8 cellular contexts compared by ENCODE assay signal in genomic region chr15:40098489-40099261, GRCh38. TPM values are rescaled to one million over a fixed set of nuclear protein-coding genes. Genes with fewer than 3 reads are reported as not detected.
DNase-seq lines count a peak whose midpoint lies in the region; ATAC-seq and TF ChIP-seq lines count a peak whose summit lies in the region.

No MANE protein-coding gene starts in this region.

- TF ChIP-seq EP300 in tibial nerve (IDR thresholded peaks at IDR 0.05): peak in 1 of 2 donors; percentile 79

- peaks cover 76% of the 10 kb centered on the region for H3K4me1 Mint-ChIP-seq in activated T-helper 2 cell treated with anti-CD3 and anti-CD28 coated beads, Interferon-gamma antibody, Interleukin-2, Interleukin-4, amounts not matched to agents 10 μg/mL and 5 μg/mL and 100 μg/mL, durations not matched to agents 14 hours and 24 hours and 36 hours (ENCODE audit: low read depth)

- H3K9me3 Mint-ChIP-seq in activated T-helper 2 cell treated with anti-CD3 and anti-CD28 coated beads, Interferon-gamma antibody, Interleukin-2, Interleukin-4, amounts not matched to agents 10 μg/mL and 5 μg/mL and 100 μg/mL, durations not matched to agents 14 hours and 24 hours and 36 hours: no peaks in the 10 kb centered on the region

- H2AFZ ChIP-seq in GM23248: peak overlapping the region; percentile 67

- H3K4me3 Mint-ChIP-seq in activated T-helper 2 cell treated with anti-CD3 and anti-CD28 coated beads, Interferon-gamma antibody, Interleukin-2, Interleukin-4, amounts not matched to agents 10 μg/mL and 5 μg/mL and 100 μg/mL, durations not matched to agents 14 hours and 24 hours and 36 hours (ENCODE audit: low read depth): peak overlapping the region; percentile 67

- TF ChIP-seq POLR2A in tibial nerve (IDR thresholded peaks at IDR 0.05): peak in 1 of 2 donors; percentile 24

- no peaks in the 10 kb centered on the region for H3K79me2 ChIP-seq in GM23248 (ENCODE audit: insufficient read depth)

- H3K4me1 ChIP-seq in GM23248 (ENCODE audit: insufficient read depth) (peaks cover 38% of the 10 kb centered on the region), Panc1 (ENCODE audit: control insufficient read depth, insufficient read depth, low read length) (peaks cover 56% of the 10 kb centered on the region), tibial nerve (peaks cover 0 to 98% (median 89%) of the 10 kb centered on the region in 4 donors)

- peak overlapping the region; percentile 90 for H3K27ac ChIP-seq in GM23248
- H3K27ac ChIP-seq in Panc1 (ENCODE audit: low read length): peak overlapping the region; percentile 80
- peak overlapping the region; percentile 58 to 96 (median 88) for H3K27ac ChIP-seq in tibial nerve

- no peaks in the 10 kb centered on the region for H3K36me3 ChIP-seq in GM23248 (ENCODE audit: low read depth)
- H3K36me3 ChIP-seq in Panc1 (ENCODE audit: control insufficient read depth, insufficient read depth, low read length): no peaks in the 10 kb centered on the region
- no peaks in the 10 kb centered on the region for H3K36me3 ChIP-seq in tibial nerve

- DNase-seq in ELF-1 (ENCODE audit: low read depth, low spot score) (peak; percentile 83), GM23248 (peak; percentile 96), KBM-7 (peak; percentile 96), Panc1 (ENCODE audit: low read depth, low spot score) (peak; percentile 77), foreskin fibroblast (peak; percentile 75 to 90), omental fat pad (ENCODE audit: low spot score) (no peak), tibial nerve (ENCODE audit: low spot score in 2 of 2) (peak in 1 of 2 donors; percentile 67)
- DNase-seq in activated T-helper 2 cell treated with anti-CD3 and anti-CD28 coated beads, Interferon-gamma antibody, Interleukin-2, Interleukin-4, amounts not matched to agents 10 μg/mL and 5 μg/mL and 100 μg/mL, durations not matched to agents 14 hours and 24 hours and 36 hours (ENCODE audit: low spot score): peak; percentile 73

- 1 to 2% methylated on average over 12 of the region's 12 CpGs for WGBS in GM23248 (ENCODE audit: low coverage in 1 of 2, low lambda C conversion rate in 2 of 2, missing lambda C conversion rate in 2 of 2), 2 experiments
- 9 to 12% methylated on average over 12 of the region's 12 CpGs for WGBS in tibial nerve, 2 donors

- peak overlapping the region; percentile 51 for H3K4me3 ChIP-seq in GM23248
- H3K4me3 ChIP-seq in Panc1 (ENCODE audit: low read depth in 2 of 2, low read length in 2 of 2): peak overlapping the region in 1 of 2 experiments; percentile 41; a peak in 2 of 4 replicates
- no peak overlapping the region for H3K4me3 ChIP-seq in foreskin fibroblast (ENCODE audit: low read depth in 1 of 2, low read length in 2 of 2)
- H3K4me3 ChIP-seq in tibial nerve: no peak overlapping the region

- no peaks in the 10 kb centered on the region for H4K20me1 ChIP-seq in GM23248 (ENCODE audit: insufficient read depth)

- TF ChIP-seq CTCF in Panc1 (IDR thresholded peaks at IDR 0.05) (no peak), foreskin fibroblast (IDR thresholded peaks at IDR 0.05; ENCODE audit: low read depth, low read length) (no peak), omental fat pad (IDR thresholded peaks at IDR 0.05) (no peak), tibial nerve (IDR thresholded peaks at IDR 0.05) (no peak)

- H3K27me3 ChIP-seq in GM23248 (replicated peaks; ENCODE audit: insufficient read depth) (no peaks in the 10 kb centered on the region), Panc1 (ENCODE audit: control insufficient read depth, insufficient read depth, low read length) (no peaks in the 10 kb centered on the region), tibial nerve (no peaks in the 10 kb centered on the region)

- ATAC-seq in Panc1 (peak; percentile 95), omental fat pad (ENCODE audit: low FRiP score) (peak; percentile 81)

- no peaks in the 10 kb centered on the region for H3K9me3 ChIP-seq in GM23248 (ENCODE audit: low read depth)
- H3K9me3 ChIP-seq in Panc1 (ENCODE audit: control insufficient read depth, insufficient read depth, low read depth, low read length): no peaks in the 10 kb centered on the region
- H3K9me3 ChIP-seq in tibial nerve: no peaks in the 10 kb centered on the region

- BruUV-seq in Panc1 (replicated peaks; lab: Mats Ljungman, UMichigan): no TSS peak

- peaks cover 33% of the 10 kb centered on the region for H3F3A ChIP-seq in GM23248 (ENCODE audit: insufficient read depth)

- peak overlapping the region; percentile 77 for H3K4me2 ChIP-seq in GM23248 (ENCODE audit: unreplicated experiment)

- peaks cover 31% of the 10 kb centered on the region for H3K36me3 Mint-ChIP-seq in activated T-helper 2 cell treated with anti-CD3 and anti-CD28 coated beads, Interferon-gamma antibody, Interleukin-2, Interleukin-4, amounts not matched to agents 10 μg/mL and 5 μg/mL and 100 μg/mL, durations not matched to agents 14 hours and 24 hours and 36 hours (ENCODE audit: low read depth)

- in situ Hi-C loops in GM23248 (cut with MboI): no loop called here
- in situ Hi-C loops in KBM-7 (cut with MboI; ENCODE audit: low pct_unique_long_range_greater_than_20kb, low sequenced_read_pairs): no loop called here
- in situ Hi-C loops in Panc1 (cut with HindIII; ENCODE audit: low pct_unique_long_range_greater_than_20kb, low sequenced_read_pairs): no loop called here

- peak overlapping the region; percentile 78 for H3K9ac ChIP-seq in GM23248

- intact Hi-C loops in Panc1 (cut with micrococcal nuclease; ENCODE audit: unreplicated experiment): no loop called here
- intact Hi-C loops in activated T-helper 2 cell treated with anti-CD3 and anti-CD28 coated beads, Interferon-gamma antibody, Interleukin-2, Interleukin-4, amounts not matched to agents 10 μg/mL and 5 μg/mL and 100 μg/mL, durations not matched to agents 14 hours and 24 hours and 36 hours (cut with micrococcal nuclease): loop anchor here (1.0 to 2.0 kb wide), 3 partner anchors 9 to 52 kb away; no protein-coding TSS in a partner anchor

- POLR2A ChIA-PET in Panc1 (lab: Charles Lee): interaction anchor here (0.6 to 1.4 kb wide), 4 partner anchors 30 to 326 kb away, joined by 3 to 4 read pairs (median 3); no protein-coding TSS in a partner anchor

- H3K9me2 ChIP-seq in GM23248 (ENCODE audit: insufficient read depth): no peaks in the 10 kb centered on the region

- CTCF ChIA-PET in Panc1 (lab: Charles Lee): no interaction called here

- peak overlapping the region; percentile 97 for H3K27ac Mint-ChIP-seq in activated T-helper 2 cell treated with anti-CD3 and anti-CD28 coated beads, Interferon-gamma antibody, Interleukin-2, Interleukin-4, amounts not matched to agents 10 μg/mL and 5 μg/mL and 100 μg/mL, durations not matched to agents 14 hours and 24 hours and 36 hours

- H3K27me3 Mint-ChIP-seq in activated T-helper 2 cell treated with anti-CD3 and anti-CD28 coated beads, Interferon-gamma antibody, Interleukin-2, Interleukin-4, amounts not matched to agents 10 μg/mL and 5 μg/mL and 100 μg/mL, durations not matched to agents 14 hours and 24 hours and 36 hours (ENCODE audit: low read depth): no peaks in the 10 kb centered on the region

RNA-seq across cellular contexts. Expression of gene BMF, which starts 10.0 kb away (rescaled TPM):
- 1.1 and 2.7 TPM in 2 replicates for total RNA-seq in GM23248 (2014; rRNA removed; shearing (Covaris generic))
- 0.40 and 0.41 TPM in 2 replicates for polyA plus RNA-seq in GM23248 (2016; fragmentation: Nextera tagmentation; extraction: Ambion mirVana)
- total RNA-seq in Panc1 (2021; ENCODE audit: unreplicated experiment) (7.8 TPM), omental fat pad (1 to 10 TPM; 3.7 to 7.7 (median 5.3) TPM), tibial nerve (1 to 10 TPM; 2.7 to 6.3 (median 4.2) TPM)
- 9.4 TPM for polyA plus RNA-seq in Panc1 (2012; ENCODE audit: insufficient read length)
- 16.1 and 17.9 TPM in 2 replicates for total RNA-seq in activated T-helper 2 cell treated with anti-CD3 and anti-CD28 coated beads, Interferon-gamma antibody, Interleukin-2, Interleukin-4, amounts not matched to agents 10 μg/mL and 5 μg/mL and 100 μg/mL, durations not matched to agents 14 hours and 24 hours and 36 hours

RNA-seq across cellular contexts. Expression of gene SRP14, which starts 59.7 kb away (rescaled TPM):
- total RNA-seq in GM23248 (2014; rRNA removed; shearing (Covaris generic)): 257 and 282 TPM in 2 replicates
- polyA plus RNA-seq in GM23248 (2016; fragmentation: Nextera tagmentation; extraction: Ambion mirVana): 789 and 796 TPM in 2 replicates
- total RNA-seq in Panc1 (2021; ENCODE audit: unreplicated experiment) (166 TPM), omental fat pad (100 to 1,000 TPM; 276 to 299 (median 286) TPM), tibial nerve (100 to 1,000 TPM; 194 to 357 (median 229) TPM)
- polyA plus RNA-seq in Panc1 (2012; ENCODE audit: insufficient read length): 372 TPM
- 160 and 167 TPM in 2 replicates for total RNA-seq in activated T-helper 2 cell treated with anti-CD3 and anti-CD28 coated beads, Interferon-gamma antibody, Interleukin-2, Interleukin-4, amounts not matched to agents 10 μg/mL and 5 μg/mL and 100 μg/mL, durations not matched to agents 14 hours and 24 hours and 36 hours
